ENCODE assay signal across 16 cellular contexts in genomic region chr12:79725987-79726386, GRCh38. TPM values are rescaled to one million over a fixed set of nuclear protein-coding genes. Genes with fewer than 3 reads are reported as not detected.
DNase-seq lines count a peak whose midpoint lies in the region; ATAC-seq and TF ChIP-seq lines count a peak whose summit lies in the region.
"Had no signal": no experiment of that assay in that cellular context is flagged by ENCODE, and none has a peak within 500 bp of the region (broad histone marks: within the 10 kb centered on the region; RNA-seq: fewer than 3 reads in every experiment).

No MANE protein-coding gene starts in this region.

- no peak overlapping the region for H3K27ac Mint-ChIP-seq in immature natural killer cell
- H3K27ac Mint-ChIP-seq: memory B cell had no signal

- in situ Hi-C loops in astrocyte of the cerebellum (cut with HindIII; ENCODE audit: low sequenced_read_pairs): no loop called here

- CTCF ChIA-PET in AG04449 (lab: Yijun Ruan, JAX): interaction anchor here (1.0 to 1.4 kb wide), 3 partner anchors 10 to 177 kb away, joined by 3 to 6 read pairs (median 3); no protein-coding TSS in a partner anchor

- H3K4me3 ChIP-seq in AG04449 (ENCODE audit: low read depth, low read length) (no peak overlapping the region), HFF-Myc (replicated peaks; ENCODE audit: low read depth, low read length) (no peak overlapping the region), astrocyte of the cerebellum (ENCODE audit: low read depth, low read length) (no peak overlapping the region)
- H3K4me3 ChIP-seq: suprapubic skin had no signal

- peaks cover 0 to 4% (median 0%) of the 10 kb centered on the region in 6 donors for H3K9me3 Mint-ChIP-seq in immature natural killer cell
- H3K9me3 Mint-ChIP-seq: memory B cell had no signal

- H3K27me3 ChIP-seq in foreskin keratinocyte: no peaks in the 10 kb centered on the region
- H3K27me3 ChIP-seq: neutrophil, suprapubic skin had no signal

- peaks cover 4 to 11% (median 5%) of the 10 kb centered on the region in 3 donors for H3K27me3 Mint-ChIP-seq in immature natural killer cell (ENCODE audit: low read depth in 3 of 3)

- H3K4me1 ChIP-seq in foreskin keratinocyte: peaks cover 17% of the 10 kb centered on the region
- H3K4me1 ChIP-seq: suprapubic skin had no signal

- no peaks in the 10 kb centered on the region for H3K4me1 Mint-ChIP-seq in immature natural killer cell
- H3K4me1 Mint-ChIP-seq: memory B cell had no signal

- H3K4me3 Mint-ChIP-seq in immature natural killer cell: no peak overlapping the region
- H3K4me3 Mint-ChIP-seq: memory B cell had no signal

- no peak for TF ChIP-seq CTCF in AG04449 (IDR thresholded peaks at IDR 0.05; ENCODE audit: insufficient read depth, low read length, missing control alignments)
- TF ChIP-seq CTCF in HFF-Myc (IDR thresholded peaks at IDR 0.05; ENCODE audit: low read depth, low read length, missing control alignments): no peak
- no peak for TF ChIP-seq CTCF in astrocyte of the cerebellum (IDR thresholded peaks at IDR 0.05; ENCODE audit: low read depth, low read length, missing control alignments)
- TF ChIP-seq CTCF in foreskin keratinocyte (conservative IDR thresholded peaks at IDR 0.05): no peak

- H3K36me3 Mint-ChIP-seq in immature natural killer cell: no peaks in the 10 kb centered on the region

- peak overlapping the region; percentile 53 for H3K27ac ChIP-seq in foreskin keratinocyte
- H3K27ac ChIP-seq: neutrophil, suprapubic skin, VCaP had no signal

- POLR2A ChIA-PET in AG04449 (lab: Yijun Ruan, JAX): no interaction called here

- DNase-seq in AG04449 (ENCODE audit: low read depth, low spot score) (peak; percentile 36), HFF-Myc (ENCODE audit: extremely low read depth, low read depth) (peak; percentile 9), astrocyte of the cerebellum (ENCODE audit: low read depth) (peak; percentile 67), foreskin keratinocyte (peak; percentile 86 to 95), immature natural killer cell (no peak), NCI-H446 (lab: John Stamatoyannopoulos, UW) (no peak), HUDEP-2 (lab: John Stamatoyannopoulos, UW; ENCODE audit: unreplicated experiment in 76 of 76) (no peak)
- DNase-seq in stimulated activated naive CD4-positive, alpha-beta T cell (lab: John Stamatoyannopoulos, UW): no peak
- DNase-seq: activated naive CD4-positive, alpha-beta T cell treated with Interleukin-2 at 50 U/mL for 16 hours; central memory CD4-positive, alpha-beta T cell; NCI-H2171 treated with DMSO at 0.1 percent for 48 hours; stimulated activated CD4-positive, alpha-beta T cell treated with anti-CD3 and anti-CD28 coated beads, Interleukin-12 subunit alpha, Interleukin-12 subunit beta, amount 100 ng/mL, for 4 hours had no signal

- peak; percentile 99 for ATAC-seq in foreskin keratinocyte

RNA-seq across cellular contexts. Expression of gene PAWR, which starts 35.2 kb away (rescaled TPM):
- 51.6 and 51.9 TPM in 2 replicates for total RNA-seq in foreskin keratinocyte
- polyA plus RNA-seq in foreskin keratinocyte (24.9 and 28.6 TPM in 2 replicates), immature natural killer cell (1 to 10 TPM; 1.3 to 4.4 (median 2.7) TPM)

Comparison
In these comparisons a context has a peak if more than half of its experiments do, and no peak if none do; other contexts are left out.
1. DNase-seq: peak in AG04449 (single experiment), HFF-Myc (single experiment), astrocyte of the cerebellum (single experiment) and foreskin keratinocyte (2 of 2); none in immature natural killer cell (0 of 3), NCI-H446 (0 of 2), stimulated activated naive CD4-positive, alpha-beta T cell (0 of 6) and HUDEP-2 (0 of 76).